In genomic region chr1:59877108-59877682, GRCh38 we compare ENCODE assay signal across 27 cellular contexts. TPM values are rescaled to one million over a fixed set of nuclear protein-coding genes. Genes with fewer than 3 reads are reported as not detected.
"Had no signal": no experiment of that assay in that cellular context is flagged by ENCODE, and none has a peak within 500 bp of the region (broad histone marks: within the 10 kb centered on the region; RNA-seq: fewer than 3 reads in every experiment).

No MANE protein-coding gene starts in this region.

- FAIRE-seq: urothelium cell line had no signal

- H3K9me3 ChIP-seq: suprapubic skin, testis, thyroid gland, transverse colon, uterus, vagina had no signal

- H3K36me3 ChIP-seq: thoracic aorta, thyroid gland, tibial artery, tibial nerve, upper lobe of right lung, uterus had no signal

- H3K4me1 ChIP-seq: stomach, suprapubic skin, testis, thyroid gland, tibial artery, tibial nerve, upper lobe of right lung, uterus, vagina had no signal

- ATAC-seq: stimulated activated effector memory CD8-positive, alpha-beta T cell treated with anti-CD3 and anti-CD28 coated beads, Interleukin-12 subunit alpha, Interleukin-12 subunit beta, amount 100 ng/mL, for 72 hours; stimulated activated memory B cell treated with anti-CD40 and anti-IgM and Interleukin-4, amounts not matched to agents 10 μg/mL and 1 μg/mL and 100 μg/mL, for 72 hours; stimulated activated naive B cell treated with anti-CD40 and anti-IgM and Interleukin-4, amounts not matched to agents 10 μg/mL and 1 μg/mL and 100 μg/mL, for 72 hours; stimulated activated naive CD8-positive, alpha-beta T cell treated with anti-CD3 and anti-CD28 coated beads, Interleukin-15, amount 100 ng/mL, for 72 hours; stimulated activated naive CD8-positive, alpha-beta T cell treated with anti-CD3 and anti-CD28 coated beads, Interleukin-15, Interleukin-2, amounts not matched to agents 100 U/mL and 50 U/mL, for 24 hours; upper lobe of right lung had no signal

- DNase-seq: stimulated activated CD4-positive, alpha-beta T cell treated with anti-CD3 and anti-CD28 coated beads, Interleukin-2, amount 100 ng/mL, for 48 hours; stimulated activated CD4-positive, alpha-beta T cell treated with anti-CD3 and anti-CD28 coated beads, Interleukin-4, amount 100 ng/mL, for 1 hour; stimulated activated CD4-positive, alpha-beta T cell treated with anti-CD3 and anti-CD28 coated beads, Interleukin-4, amount 100 ng/mL, for 24 hours; stimulated activated CD4-positive, alpha-beta T cell treated with anti-CD3 and anti-CD28 coated beads, Interleukin-4, amount 100 ng/mL, for 4 hours; stimulated activated CD8-positive, alpha-beta memory T cell treated with anti-CD3 and anti-CD28 coated beads, Interleukin-4, amount 100 ng/mL, for 48 hours; stimulated activated naive B cell treated with anti-CD40 and anti-IgM and Interleukin-4, amounts not matched to agents 10 μg/mL and 1 μg/mL and 100 μg/mL, for 72 hours; stimulated activated naive CD4-positive, alpha-beta T cell; stimulated activated naive CD4-positive, alpha-beta T cell treated with Interleukin-2 at 50 U/mL for 16 hours; stimulated activated naive CD8-positive, alpha-beta T cell treated with anti-CD3 and anti-CD28 coated beads, Interleukin-15, amount 100 ng/mL, for 72 hours; stimulated activated naive CD8-positive, alpha-beta T cell treated with anti-CD3 and anti-CD28 coated beads, Interleukin-15, Interleukin-2, amounts not matched to agents 100 U/mL and 50 U/mL, for 24 hours; stomach; substantia nigra; testis; thyroid gland; tibial artery; transverse colon; trophoblast cell; upper lobe of left lung; upper lobe of right lung; uterus had no signal

- H3K4me3 ChIP-seq: stomach, suprapubic skin, testis, thoracic aorta, thyroid gland, tibial artery, tibial nerve, transverse colon, upper lobe of left lung, upper lobe of right lung, uterus, vagina had no signal

- H3K27ac ChIP-seq: stomach, suprapubic skin, testis, thoracic aorta, thyroid gland, tibial artery, tibial nerve, transverse colon, upper lobe of left lung, upper lobe of right lung, uterus, vagina had no signal

- H3K27me3 ChIP-seq: stomach, suprapubic skin, testis, thyroid gland, tibial artery, tibial nerve, transverse colon, upper lobe of left lung, upper lobe of right lung, uterus, vagina had no signal

RNA-seq across cellular contexts. Expression of gene CYP2J2, which starts 49.4 kb away (rescaled TPM):
- total RNA-seq: thoracic aorta had no signal
